In genomic region chr12:49970658-49971057, GRCh38 we compare ENCODE assay signal across 2 cellular contexts.
TF ChIP-seq lines count a peak whose summit lies in the region.

No MANE protein-coding gene starts in this region.

TF ChIP-seq in HEK293, 187 proteins besides CTCF, POLR2A, EP300 and RAD21:
- TF ChIP-seq KLF8 (tag by site-specific recombination; IDR thresholded peaks at IDR 0.05) (peak; percentile 24; the same call in 1 of the 2 replicates), ZNF449 (tag by site-specific recombination; IDR thresholded peaks at IDR 0.05) (no peak), ZNF16 (tag by site-specific recombination; IDR thresholded peaks at IDR 0.05; ENCODE audit: low read depth) (no peak), ATF2 (tag by site-specific recombination; IDR thresholded peaks at IDR 0.05; ENCODE audit: low read depth) (no peak), ZNF610 (tag by site-specific recombination; IDR thresholded peaks at IDR 0.05; ENCODE audit: borderline replicate concordance) (no peak), ZBTB8A (tag by site-specific recombination; IDR thresholded peaks at IDR 0.05) (no peak), KLF7 (tag by site-specific recombination; IDR thresholded peaks at IDR 0.05; ENCODE audit: borderline replicate concordance) (peak; percentile 76; the same call in 1 of the 2 replicates), KLF1 (tag by site-specific recombination; IDR thresholded peaks at IDR 0.05) (0 out of 2 replicates have a peak, but pooled peaks have one; percentile 16), ZBTB11 (tag by site-specific recombination; conservative IDR thresholded peaks at IDR 0.05; ENCODE audit: low read depth) (no peak), ZNF623 (tag by site-specific recombination; IDR thresholded peaks at IDR 0.05) (no peak), ZNF621 (tag by site-specific recombination; IDR thresholded peaks at IDR 0.05) (no peak), ZNF704 (tag by site-specific recombination; IDR thresholded peaks at IDR 0.05) (no peak), ZNF311 (tag by site-specific recombination; IDR thresholded peaks at IDR 0.05; ENCODE audit: borderline replicate concordance) (no peak), ZNF791 (tag by site-specific recombination; IDR thresholded peaks at IDR 0.05) (no peak), ZBTB20 (tag by site-specific recombination; IDR thresholded peaks at IDR 0.05) (no peak), TCF7L2 (IDR thresholded peaks at IDR 0.05; ENCODE audit: borderline replicate concordance, low read depth, low read length) (no peak), ZSCAN30 (tag by site-specific recombination; IDR thresholded peaks at IDR 0.05) (no peak), SP3 (tag by site-specific recombination; IDR thresholded peaks at IDR 0.05) (no peak), ZNF624 (tag by site-specific recombination; IDR thresholded peaks at IDR 0.05) (no peak), SALL2 (tag by site-specific recombination; IDR thresholded peaks at IDR 0.05; ENCODE audit: borderline replicate concordance) (no peak), TRIM28 (IDR thresholded peaks at IDR 0.05; ENCODE audit: borderline replicate concordance, low read length) (no peak)

TF ChIP-seq in K562, 482 proteins besides CTCF, POLR2A, EP300 and RAD21:
- no peak for TF ChIP-seq NFE2 (IDR thresholded peaks at IDR 0.05; ENCODE audit: low read depth)
- TF ChIP-seq KLF1 (tag; IDR thresholded peaks at IDR 0.05) = peak; percentile 76; the same call in 1 of the 2 replicates
